ENCODE assay signal across 17 cellular contexts in the genomic region with DNA sequence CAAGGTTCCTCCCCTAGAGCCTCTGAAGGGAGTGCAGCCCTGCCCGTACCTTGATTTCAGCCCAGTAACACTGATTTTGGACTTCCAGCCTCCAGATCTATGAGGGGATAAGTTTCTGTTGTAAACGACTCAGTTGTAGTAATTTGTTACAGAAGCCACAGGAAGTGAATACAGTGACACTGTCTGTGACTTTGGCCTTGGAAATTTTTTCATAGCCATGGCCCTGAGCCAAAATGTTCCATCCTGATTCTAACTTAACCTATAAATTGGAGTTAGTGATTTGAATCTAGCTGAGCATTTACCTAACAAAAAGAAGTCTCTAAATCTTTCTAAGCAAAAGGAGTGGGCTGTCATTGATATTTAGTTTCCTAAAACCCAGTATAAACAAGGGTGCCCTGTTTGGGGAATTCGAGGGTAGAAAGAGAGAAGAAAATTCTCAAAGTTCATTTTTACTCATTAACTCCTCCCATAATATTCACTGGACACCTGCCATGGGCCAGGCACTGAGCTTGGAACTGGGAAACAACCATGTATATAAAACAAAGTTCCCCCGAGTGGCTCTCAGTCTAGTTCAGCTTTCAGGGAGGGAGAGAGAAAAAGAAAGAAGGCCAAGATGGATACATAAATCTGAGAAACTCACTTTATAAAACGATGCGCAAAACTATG.
DNase-seq lines count a peak whose midpoint lies in the region; ATAC-seq, FAIRE-seq and TF ChIP-seq lines count a peak whose summit lies in the region.
"Had no signal": no experiment of that assay in that cellular context is flagged by ENCODE, and none has a peak within 500 bp of the region (broad histone marks: within the 10 kb centered on the region; RNA-seq: fewer than 3 reads in every experiment).

No MANE protein-coding gene starts in this region.

- peak; percentile 50 for FAIRE-seq in TTC549 (lab: Jason Lieb, UNC)

- H3K27ac Mint-ChIP-seq in activated naive CD8-positive, alpha-beta T cell treated with anti-CD3 and anti-CD28 coated beads for 36 hours = no peak overlapping the region
- H3K27ac Mint-ChIP-seq: activated CD4-positive, alpha-beta T cell treated with anti-CD3 and anti-CD28 coated beads for 36 hours; activated T-helper 17 cell treated with anti-CD3 and anti-CD28 coated beads, Interleukin-2, amount 50 U/mL, for 72 hours; CD14-positive monocyte; effector memory CD8-positive, alpha-beta T cell had no signal

- no peaks in the 10 kb centered on the region for H3K27me3 ChIP-seq in gastroesophageal sphincter
- H3K27me3 ChIP-seq: MG63 had no signal

- ATAC-seq in gastroesophageal sphincter (no peak), GM18868 (IDR thresholded peaks at IDR 0.05; ENCODE audit: unreplicated experiment) (no peak), omental fat pad (ENCODE audit: low FRiP score) (no peak)
- ATAC-seq: activated CD4-positive, alpha-beta T cell treated with anti-CD3 and anti-CD28 coated beads for 36 hours; activated T-helper 17 cell treated with anti-CD3 and anti-CD28 coated beads, Interleukin-2, amount 50 U/mL, for 72 hours; effector memory CD8-positive, alpha-beta T cell; stimulated activated naive CD8-positive, alpha-beta T cell treated with anti-CD3 and anti-CD28 coated beads, Interleukin-15, Interleukin-2, amounts not matched to agents 100 U/mL and 50 U/mL, for 24 hours had no signal

- peaks cover 26% of the 10 kb centered on the region for H3K4me1 ChIP-seq in HEK293 (ENCODE audit: control insufficient read depth, insufficient read depth, low read length)
- H3K4me1 ChIP-seq in gastroesophageal sphincter = peaks cover 0 to 26% (median 3%) of the 10 kb centered on the region in 3 donors

- no peaks in the 10 kb centered on the region for H3K36me3 ChIP-seq in HEK293 (ENCODE audit: control insufficient read depth in 2 of 2, insufficient read depth in 1 of 2, low read length in 2 of 2)
- no peaks in the 10 kb centered on the region for H3K36me3 ChIP-seq in gastroesophageal sphincter
- H3K36me3 ChIP-seq: MG63 had no signal

- no peaks in the 10 kb centered on the region for H3K9me3 ChIP-seq in HEK293 (ENCODE audit: control insufficient read depth, insufficient read depth, low read depth, low read length)
- H3K9me3 ChIP-seq in gastroesophageal sphincter = no peaks in the 10 kb centered on the region
- H3K9me3 ChIP-seq: MG63 had no signal

- TF ChIP-seq CTCF in HEK293 (tag by site-specific recombination; IDR thresholded peaks at IDR 0.05) (no peak), gastroesophageal sphincter (IDR thresholded peaks at IDR 0.05) (no peak), omental fat pad (IDR thresholded peaks at IDR 0.05) (no peak)

- no peak overlapping the region for H3K4me3 ChIP-seq in HEK293 (ENCODE audit: low read depth, low read length)
- H3K4me3 ChIP-seq in gastroesophageal sphincter = no peak overlapping the region
- H3K4me3 ChIP-seq: MG63 had no signal

- no peaks in the 10 kb centered on the region for H3K36me3 Mint-ChIP-seq in activated naive CD8-positive, alpha-beta T cell treated with anti-CD3 and anti-CD28 coated beads for 36 hours
- H3K36me3 Mint-ChIP-seq: CD14-positive monocyte had no signal

- H3K9me3 Mint-ChIP-seq in activated naive CD8-positive, alpha-beta T cell treated with anti-CD3 and anti-CD28 coated beads for 36 hours = no peaks in the 10 kb centered on the region
- H3K9me3 Mint-ChIP-seq: activated T-helper 17 cell treated with anti-CD3 and anti-CD28 coated beads, Interleukin-2, amount 50 U/mL, for 72 hours; effector memory CD8-positive, alpha-beta T cell had no signal

- no peaks in the 10 kb centered on the region for H3K27me3 Mint-ChIP-seq in activated naive CD8-positive, alpha-beta T cell treated with anti-CD3 and anti-CD28 coated beads for 36 hours
- H3K27me3 Mint-ChIP-seq: activated CD4-positive, alpha-beta T cell treated with anti-CD3 and anti-CD28 coated beads for 36 hours; activated T-helper 17 cell treated with anti-CD3 and anti-CD28 coated beads, Interleukin-2, amount 50 U/mL, for 72 hours; effector memory CD8-positive, alpha-beta T cell had no signal

- no peak for TF ChIP-seq EP300 in gastroesophageal sphincter (IDR thresholded peaks at IDR 0.05)

- CTCF ChIA-PET in HEK293 (lab: Yijun Ruan, JAX) = interaction anchor here (0.6 kb wide), 1 partner anchor 84 kb away, joined by 3 read pairs; no protein-coding TSS in a partner anchor

- 47% methylated on average over 5 to 6 of the region's 6 CpGs for WGBS in gastroesophageal sphincter (ENCODE audit: low coverage in 1 of 2), 2 donors

- peak overlapping the region; percentile 52 for H3K27ac ChIP-seq in HEK293 (ENCODE audit: extremely low read depth, low read depth, low read length)
- H3K27ac ChIP-seq in gastroesophageal sphincter = peak overlapping the region in 3 of 4 donors; percentile 21 to 48 (median 22)
- H3K27ac ChIP-seq: HL-60 had no signal

- no peak overlapping the region for H3K4me3 Mint-ChIP-seq in activated naive CD8-positive, alpha-beta T cell treated with anti-CD3 and anti-CD28 coated beads for 36 hours
- H3K4me3 Mint-ChIP-seq: activated CD4-positive, alpha-beta T cell treated with anti-CD3 and anti-CD28 coated beads for 36 hours; activated T-helper 17 cell treated with anti-CD3 and anti-CD28 coated beads, Interleukin-2, amount 50 U/mL, for 72 hours; CD14-positive monocyte; effector memory CD8-positive, alpha-beta T cell had no signal

- POLR2A ChIA-PET in HEK293 (lab: Yijun Ruan, JAX) = interaction anchor here (1.3 kb wide), 1 partner anchor 133 kb away, joined by 5 read pairs; no protein-coding TSS in a partner anchor

- peaks cover 2% of the 10 kb centered on the region for H3K4me1 Mint-ChIP-seq in activated naive CD8-positive, alpha-beta T cell treated with anti-CD3 and anti-CD28 coated beads for 36 hours
- H3K4me1 Mint-ChIP-seq: activated CD4-positive, alpha-beta T cell treated with anti-CD3 and anti-CD28 coated beads for 36 hours; activated T-helper 17 cell treated with anti-CD3 and anti-CD28 coated beads, Interleukin-2, amount 50 U/mL, for 72 hours had no signal

- TF ChIP-seq POLR2A in gastroesophageal sphincter (IDR thresholded peaks at IDR 0.05) = no peak

- peak; percentile 10 for DNase-seq in renal cortical epithelial cell (ENCODE audit: low read depth)
- no peak for DNase-seq in activated naive CD8-positive, alpha-beta T cell treated with anti-CD3 and anti-CD28 coated beads for 36 hours
- no peak for DNase-seq in omental fat pad (ENCODE audit: low spot score)
- DNase-seq in activated CD4-positive, alpha-beta T cell treated with anti-CD3 and anti-CD28 coated beads for 4 hours = no peak
- DNase-seq: activated CD4-positive, alpha-beta T cell treated with anti-CD3 and anti-CD28 coated beads for 36 hours; anterior cingulate cortex; effector memory CD8-positive, alpha-beta T cell; MG63; stimulated activated naive CD8-positive, alpha-beta T cell treated with anti-CD3 and anti-CD28 coated beads, Interleukin-15, Interleukin-2, amounts not matched to agents 100 U/mL and 50 U/mL, for 24 hours; T-helper 1 cell had no signal

TF ChIP-seq in HEK293, 187 proteins besides CTCF, POLR2A, EP300 and RAD21:
- no peak for TF ChIP-seq REPIN1 (tag by site-specific recombination; IDR thresholded peaks at IDR 0.05; ENCODE audit: low read depth)
- TF ChIP-seq, protein P1, sequence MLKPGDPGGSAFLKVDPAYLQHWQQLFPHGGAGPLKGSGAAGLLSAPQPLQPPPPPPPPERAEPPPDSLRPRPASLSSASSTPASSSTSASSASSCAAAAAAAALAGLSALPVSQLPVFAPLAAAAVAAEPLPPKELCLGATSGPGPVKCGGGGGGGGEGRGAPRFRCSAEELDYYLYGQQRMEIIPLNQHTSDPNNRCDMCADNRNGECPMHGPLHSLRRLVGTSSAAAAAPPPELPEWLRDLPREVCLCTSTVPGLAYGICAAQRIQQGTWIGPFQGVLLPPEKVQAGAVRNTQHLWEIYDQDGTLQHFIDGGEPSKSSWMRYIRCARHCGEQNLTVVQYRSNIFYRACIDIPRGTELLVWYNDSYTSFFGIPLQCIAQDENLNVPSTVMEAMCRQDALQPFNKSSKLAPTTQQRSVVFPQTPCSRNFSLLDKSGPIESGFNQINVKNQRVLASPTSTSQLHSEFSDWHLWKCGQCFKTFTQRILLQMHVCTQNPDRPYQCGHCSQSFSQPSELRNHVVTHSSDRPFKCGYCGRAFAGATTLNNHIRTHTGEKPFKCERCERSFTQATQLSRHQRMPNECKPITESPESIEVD (tag by site-specific recombination; IDR thresholded peaks at IDR 0.05) = 0 out of 2 replicates have a peak, but pooled peaks have one; percentile 16
- TF ChIP-seq ZBTB8A (tag by site-specific recombination; IDR thresholded peaks at IDR 0.05) = peak; percentile 31
- TF ChIP-seq OSR2 (tag by site-specific recombination; IDR thresholded peaks at IDR 0.05) = peak; percentile 48
TF ChIP-seq in HEK293: peak in this region for 3.
